29 cellular contexts compared by ENCODE assay signal in the genomic region with DNA sequence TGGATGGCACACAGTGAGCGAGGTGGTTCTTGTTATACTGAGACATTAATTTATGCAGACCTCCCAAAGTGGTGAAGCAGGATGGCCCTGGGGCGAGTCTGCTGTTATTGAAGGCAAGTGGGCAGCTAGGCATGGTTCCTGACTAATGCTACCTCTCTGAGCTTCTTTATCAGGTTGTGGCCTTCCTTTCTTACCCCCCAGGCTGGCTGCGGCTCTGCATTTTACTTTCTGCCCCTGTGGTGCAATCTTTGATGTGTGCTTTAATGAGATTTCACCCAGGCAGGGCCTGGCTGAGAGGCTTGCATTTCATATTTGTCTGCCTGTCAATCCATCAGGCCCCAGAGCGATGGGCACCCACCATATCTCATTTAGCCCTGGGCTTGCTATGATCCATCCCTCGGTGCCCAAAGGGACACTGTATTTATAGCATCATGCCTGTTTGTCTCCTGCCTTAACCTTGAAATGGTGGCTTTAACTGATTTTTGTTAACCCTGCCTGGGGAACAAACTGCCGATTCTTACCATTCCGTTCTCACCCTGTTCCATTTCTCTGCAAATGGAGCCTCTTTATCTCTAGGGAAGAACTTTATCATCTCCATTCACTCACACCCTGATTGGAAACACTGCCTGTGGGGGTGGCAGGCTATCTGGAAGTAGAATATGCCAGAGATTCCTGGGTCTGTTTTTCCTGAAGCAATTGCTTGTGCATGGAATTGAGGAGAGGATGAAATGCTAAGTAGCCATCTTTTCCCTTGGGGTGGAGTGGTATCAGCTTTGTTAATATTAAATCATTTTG.
"Had no signal": no experiment of that assay in that cellular context is flagged by ENCODE, and none has a peak within 500 bp of the region (broad histone marks: within the 10 kb centered on the region; RNA-seq: fewer than 3 reads in every experiment).

No MANE protein-coding gene starts in this region.

- H3K27me3 ChIP-seq: foreskin keratinocyte, gastrocnemius medialis, hepatocyte had no signal

- H3K9me3 Mint-ChIP-seq: activated CD4-positive, alpha-beta memory T cell treated with anti-CD3 and anti-CD28 coated beads, Interleukin-2, amount 10 ng/mL, durations not matched to agents 7 days and 5 days; activated CD4-positive, alpha-beta T cell treated with anti-CD3 and anti-CD28 coated beads, Interleukin-2, amount 10 ng/mL, durations not matched to agents 7 days and 5 days; activated T-cell treated with anti-CD3 and anti-CD28 coated beads, Interleukin-2, amount 50 U/mL, for 24 hours; activated T-cell treated with anti-CD3 and anti-CD28 coated beads, Interleukin-2, amount 50 U/mL, for 72 hours; effector memory CD8-positive, alpha-beta T cell; T-helper 2 cell treated with Interferon-gamma antibody and Interleukin-4, amounts not matched to agents 5 μg/mL and 100 μg/mL, for 36 hours had no signal

- H3K36me3 ChIP-seq: esophagus muscularis mucosa, gastrocnemius medialis, heart right ventricle had no signal

- H3K4me3 ChIP-seq: esophagus muscularis mucosa, gastrocnemius medialis, heart right ventricle, hepatocyte had no signal

- H3K9me3 ChIP-seq: esophagus muscularis mucosa, gastrocnemius medialis, heart right ventricle had no signal

- H2AFZ ChIP-seq: hepatocyte had no signal

- ATAC-seq: activated CD4-positive, alpha-beta T cell treated with anti-CD3 and anti-CD28 coated beads for 36 hours; activated T-cell treated with anti-CD3 and anti-CD28 coated beads, Interleukin-2, amount 50 U/mL, for 72 hours; effector memory CD8-positive, alpha-beta T cell; foreskin keratinocyte; gastrocnemius medialis; heart right ventricle; T-helper 17 cell had no signal

- H3K4me3 Mint-ChIP-seq: activated CD4-positive, alpha-beta memory T cell treated with anti-CD3 and anti-CD28 coated beads, Interleukin-2, amount 10 ng/mL, durations not matched to agents 7 days and 5 days; activated CD4-positive, alpha-beta T cell treated with anti-CD3 and anti-CD28 coated beads for 36 hours; activated CD4-positive, alpha-beta T cell treated with anti-CD3 and anti-CD28 coated beads, Interleukin-2, amount 10 ng/mL, durations not matched to agents 7 days and 5 days; activated naive CD8-positive, alpha-beta T cell; activated T-cell treated with anti-CD3 and anti-CD28 coated beads, Interleukin-2, amount 50 U/mL, for 24 hours; activated T-cell treated with anti-CD3 and anti-CD28 coated beads, Interleukin-2, amount 50 U/mL, for 72 hours; effector memory CD8-positive, alpha-beta T cell; T-helper 17 cell; T-helper 2 cell treated with Interferon-gamma antibody and Interleukin-4, amounts not matched to agents 5 μg/mL and 100 μg/mL, for 36 hours had no signal

- H3K4me1 ChIP-seq: esophagus muscularis mucosa, foreskin keratinocyte, gastrocnemius medialis, heart right ventricle had no signal

- H3K27ac ChIP-seq: esophagus muscularis mucosa, foreskin keratinocyte, gastrocnemius medialis, heart right ventricle, hepatocyte had no signal

- DNase-seq: activated CD4-positive, alpha-beta memory T cell treated with anti-CD3 and anti-CD28 coated beads, Interleukin-2, amount 10 ng/mL, durations not matched to agents 7 days and 5 days; activated CD4-positive, alpha-beta T cell treated with anti-CD3 and anti-CD28 coated beads for 36 hours; activated CD4-positive, alpha-beta T cell treated with anti-CD3 and anti-CD28 coated beads, Interleukin-2, amount 10 ng/mL, durations not matched to agents 7 days and 5 days; activated CD4-positive, alpha-beta T cell treated with anti-CD3 and anti-CD28 coated beads, Interleukin-2, amount 50 U/mL, for 4 hours; activated CD4-positive, CD25-positive, alpha-beta regulatory T cell; activated CD4-positive, CD25-positive, alpha-beta regulatory T cell treated with anti-CD3 and anti-CD28 coated beads, Interleukin-2, amount 50 U/mL, for 72 hours; activated CD8-positive, alpha-beta memory T cell treated with anti-CD3 and anti-CD28 coated beads, Interleukin-2, amount 50 U/mL, for 48 hours; activated gamma-delta T cell; activated naive CD4-positive, alpha-beta T cell; activated naive CD4-positive, alpha-beta T cell treated with anti-CD3 and anti-CD28 coated beads, Interleukin-2, amount 50 U/mL, for 16 hours; activated T-cell treated with anti-CD3 and anti-CD28 coated beads for 4 hours; activated T-cell treated with anti-CD3 and anti-CD28 coated beads, Interleukin-2, amount 50 U/mL, for 24 hours; activated T-cell treated with anti-CD3 and anti-CD28 coated beads, Interleukin-2, amount 50 U/mL, for 72 hours; amniotic stem cell; anterior cingulate cortex; caudate nucleus; cortex of kidney; dermis blood vessel endothelial cell; effector CD4-positive, alpha-beta T cell; effector memory CD8-positive, alpha-beta T cell; erythroblast; foreskin keratinocyte; gastrocnemius medialis; heart right ventricle; T-helper 17 cell had no signal

- H3K27ac Mint-ChIP-seq: activated CD4-positive, alpha-beta memory T cell treated with anti-CD3 and anti-CD28 coated beads, Interleukin-2, amount 10 ng/mL, durations not matched to agents 7 days and 5 days; activated CD4-positive, alpha-beta T cell treated with anti-CD3 and anti-CD28 coated beads for 36 hours; activated CD4-positive, alpha-beta T cell treated with anti-CD3 and anti-CD28 coated beads, Interleukin-2, amount 10 ng/mL, durations not matched to agents 7 days and 5 days; activated naive CD8-positive, alpha-beta T cell; activated T-cell treated with anti-CD3 and anti-CD28 coated beads, Interleukin-2, amount 50 U/mL, for 24 hours; activated T-cell treated with anti-CD3 and anti-CD28 coated beads, Interleukin-2, amount 50 U/mL, for 72 hours; effector memory CD8-positive, alpha-beta T cell; T-helper 17 cell; T-helper 2 cell treated with Interferon-gamma antibody and Interleukin-4, amounts not matched to agents 5 μg/mL and 100 μg/mL, for 36 hours had no signal

- H3K79me2 ChIP-seq: hepatocyte had no signal

- H3K36me3 Mint-ChIP-seq: activated naive CD8-positive, alpha-beta T cell had no signal

- H3K4me1 Mint-ChIP-seq: activated CD4-positive, alpha-beta memory T cell treated with anti-CD3 and anti-CD28 coated beads, Interleukin-2, amount 10 ng/mL, durations not matched to agents 7 days and 5 days; activated CD4-positive, alpha-beta T cell treated with anti-CD3 and anti-CD28 coated beads for 36 hours; activated CD4-positive, alpha-beta T cell treated with anti-CD3 and anti-CD28 coated beads, Interleukin-2, amount 10 ng/mL, durations not matched to agents 7 days and 5 days; T-helper 17 cell had no signal

- H3K4me2 ChIP-seq: hepatocyte had no signal
